ENCODE assay signal across 1 cellular context in the genomic region with DNA sequence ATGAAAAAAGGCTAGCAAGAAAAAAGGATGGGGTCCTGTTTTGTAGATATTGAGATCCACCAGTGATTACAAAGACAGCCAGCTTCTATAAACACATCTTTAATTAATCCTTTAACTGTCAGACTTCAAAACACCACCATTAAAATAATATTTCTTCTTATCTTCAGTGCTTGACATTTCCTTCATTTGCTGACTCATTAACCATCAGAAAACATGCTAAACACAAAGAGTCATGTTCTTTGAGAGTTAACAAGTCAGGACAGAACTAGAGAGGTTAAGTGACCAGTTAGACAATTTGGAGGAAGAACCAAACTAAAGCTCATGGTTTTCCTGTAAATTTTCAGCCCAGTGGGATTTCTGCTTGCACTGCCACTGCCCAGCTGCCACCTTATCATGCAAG.
TF ChIP-seq lines count a peak whose summit lies in the region.

No MANE protein-coding gene starts in this region.

TF ChIP-seq in K562, 482 proteins besides CTCF, POLR2A, EP300 and RAD21 (continued from another document):
- TF ChIP-seq PBX2 (CRISPR knock-in tag; IDR thresholded peaks at IDR 0.05; ENCODE audit: low read depth) (no peak), PBX2 (tag; conservative IDR thresholded peaks at IDR 0.05; ENCODE audit: low read depth) (peak; percentile 79), C11orf30 (IDR thresholded peaks at IDR 0.05; ENCODE audit: low read depth) (peak; percentile 42), SOX6 (IDR thresholded peaks at IDR 0.05) (no peak), HMBOX1 (IDR thresholded peaks at IDR 0.05) (peak; percentile 86), NFE2 (IDR thresholded peaks at IDR 0.05; ENCODE audit: low read depth) (peak; percentile 40; the same call in 1 of the 2 replicates), SIRT6 (IDR thresholded peaks at IDR 0.05; ENCODE audit: low read depth, low read length) (no peak), MAFG (tag; conservative IDR thresholded peaks at IDR 0.05) (peak; percentile 66), PURB (CRISPR knock-in tag; IDR thresholded peaks at IDR 0.05; ENCODE audit: low read depth) (no peak), TEAD2 (tag; IDR thresholded peaks at IDR 0.05) (no peak), CXXC5 (CRISPR knock-in tag; IDR thresholded peaks at IDR 0.05) (no peak), ZNF398 (CRISPR knock-in tag; IDR thresholded peaks at IDR 0.05) (no peak), ZFP36 (IDR thresholded peaks at IDR 0.05; ENCODE audit: low read depth, low read length, partially characterized antibody) (no peak), EGR1 (conservative IDR thresholded peaks at IDR 0.05) (no peak), NFIX (CRISPR knock-in tag; IDR thresholded peaks at IDR 0.05; ENCODE audit: low read depth) (no peak), NFRKB (IDR thresholded peaks at IDR 0.05; ENCODE audit: low read depth) (no peak)
- TF ChIP-seq, protein P1, sequence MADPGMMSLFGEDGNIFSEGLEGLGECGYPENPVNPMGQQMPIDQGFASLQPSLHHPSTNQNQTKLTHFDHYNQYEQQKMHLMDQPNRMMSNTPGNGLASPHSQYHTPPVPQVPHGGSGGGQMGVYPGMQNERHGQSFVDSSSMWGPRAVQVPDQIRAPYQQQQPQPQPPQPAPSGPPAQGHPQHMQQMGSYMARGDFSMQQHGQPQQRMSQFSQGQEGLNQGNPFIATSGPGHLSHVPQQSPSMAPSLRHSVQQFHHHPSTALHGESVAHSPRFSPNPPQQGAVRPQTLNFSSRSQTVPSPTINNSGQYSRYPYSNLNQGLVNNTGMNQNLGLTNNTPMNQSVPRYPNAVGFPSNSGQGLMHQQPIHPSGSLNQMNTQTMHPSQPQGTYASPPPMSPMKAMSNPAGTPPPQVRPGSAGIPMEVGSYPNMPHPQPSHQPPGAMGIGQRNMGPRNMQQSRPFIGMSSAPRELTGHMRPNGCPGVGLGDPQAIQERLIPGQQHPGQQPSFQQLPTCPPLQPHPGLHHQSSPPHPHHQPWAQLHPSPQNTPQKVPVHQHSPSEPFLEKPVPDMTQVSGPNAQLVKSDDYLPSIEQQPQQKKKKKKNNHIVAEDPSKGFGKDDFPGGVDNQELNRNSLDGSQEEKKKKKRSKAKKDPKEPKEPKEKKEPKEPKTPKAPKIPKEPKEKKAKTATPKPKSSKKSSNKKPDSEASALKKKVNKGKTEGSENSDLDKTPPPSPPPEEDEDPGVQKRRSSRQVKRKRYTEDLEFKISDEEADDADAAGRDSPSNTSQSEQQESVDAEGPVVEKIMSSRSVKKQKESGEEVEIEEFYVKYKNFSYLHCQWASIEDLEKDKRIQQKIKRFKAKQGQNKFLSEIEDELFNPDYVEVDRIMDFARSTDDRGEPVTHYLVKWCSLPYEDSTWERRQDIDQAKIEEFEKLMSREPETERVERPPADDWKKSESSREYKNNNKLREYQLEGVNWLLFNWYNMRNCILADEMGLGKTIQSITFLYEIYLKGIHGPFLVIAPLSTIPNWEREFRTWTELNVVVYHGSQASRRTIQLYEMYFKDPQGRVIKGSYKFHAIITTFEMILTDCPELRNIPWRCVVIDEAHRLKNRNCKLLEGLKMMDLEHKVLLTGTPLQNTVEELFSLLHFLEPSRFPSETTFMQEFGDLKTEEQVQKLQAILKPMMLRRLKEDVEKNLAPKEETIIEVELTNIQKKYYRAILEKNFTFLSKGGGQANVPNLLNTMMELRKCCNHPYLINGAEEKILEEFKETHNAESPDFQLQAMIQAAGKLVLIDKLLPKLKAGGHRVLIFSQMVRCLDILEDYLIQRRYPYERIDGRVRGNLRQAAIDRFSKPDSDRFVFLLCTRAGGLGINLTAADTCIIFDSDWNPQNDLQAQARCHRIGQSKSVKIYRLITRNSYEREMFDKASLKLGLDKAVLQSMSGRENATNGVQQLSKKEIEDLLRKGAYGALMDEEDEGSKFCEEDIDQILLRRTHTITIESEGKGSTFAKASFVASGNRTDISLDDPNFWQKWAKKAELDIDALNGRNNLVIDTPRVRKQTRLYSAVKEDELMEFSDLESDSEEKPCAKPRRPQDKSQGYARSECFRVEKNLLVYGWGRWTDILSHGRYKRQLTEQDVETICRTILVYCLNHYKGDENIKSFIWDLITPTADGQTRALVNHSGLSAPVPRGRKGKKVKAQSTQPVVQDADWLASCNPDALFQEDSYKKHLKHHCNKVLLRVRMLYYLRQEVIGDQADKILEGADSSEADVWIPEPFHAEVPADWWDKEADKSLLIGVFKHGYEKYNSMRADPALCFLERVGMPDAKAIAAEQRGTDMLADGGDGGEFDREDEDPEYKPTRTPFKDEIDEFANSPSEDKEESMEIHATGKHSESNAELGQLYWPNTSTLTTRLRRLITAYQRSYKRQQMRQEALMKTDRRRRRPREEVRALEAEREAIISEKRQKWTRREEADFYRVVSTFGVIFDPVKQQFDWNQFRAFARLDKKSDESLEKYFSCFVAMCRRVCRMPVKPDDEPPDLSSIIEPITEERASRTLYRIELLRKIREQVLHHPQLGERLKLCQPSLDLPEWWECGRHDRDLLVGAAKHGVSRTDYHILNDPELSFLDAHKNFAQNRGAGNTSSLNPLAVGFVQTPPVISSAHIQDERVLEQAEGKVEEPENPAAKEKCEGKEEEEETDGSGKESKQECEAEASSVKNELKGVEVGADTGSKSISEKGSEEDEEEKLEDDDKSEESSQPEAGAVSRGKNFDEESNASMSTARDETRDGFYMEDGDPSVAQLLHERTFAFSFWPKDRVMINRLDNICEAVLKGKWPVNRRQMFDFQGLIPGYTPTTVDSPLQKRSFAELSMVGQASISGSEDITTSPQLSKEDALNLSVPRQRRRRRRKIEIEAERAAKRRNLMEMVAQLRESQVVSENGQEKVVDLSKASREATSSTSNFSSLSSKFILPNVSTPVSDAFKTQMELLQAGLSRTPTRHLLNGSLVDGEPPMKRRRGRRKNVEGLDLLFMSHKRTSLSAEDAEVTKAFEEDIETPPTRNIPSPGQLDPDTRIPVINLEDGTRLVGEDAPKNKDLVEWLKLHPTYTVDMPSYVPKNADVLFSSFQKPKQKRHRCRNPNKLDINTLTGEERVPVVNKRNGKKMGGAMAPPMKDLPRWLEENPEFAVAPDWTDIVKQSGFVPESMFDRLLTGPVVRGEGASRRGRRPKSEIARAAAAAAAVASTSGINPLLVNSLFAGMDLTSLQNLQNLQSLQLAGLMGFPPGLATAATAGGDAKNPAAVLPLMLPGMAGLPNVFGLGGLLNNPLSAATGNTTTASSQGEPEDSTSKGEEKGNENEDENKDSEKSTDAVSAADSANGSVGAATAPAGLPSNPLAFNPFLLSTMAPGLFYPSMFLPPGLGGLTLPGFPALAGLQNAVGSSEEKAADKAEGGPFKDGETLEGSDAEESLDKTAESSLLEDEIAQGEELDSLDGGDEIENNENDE (IDR thresholded peaks at IDR 0.05; ENCODE audit: low read depth, low read length): no peak
- TF ChIP-seq, protein P2, sequence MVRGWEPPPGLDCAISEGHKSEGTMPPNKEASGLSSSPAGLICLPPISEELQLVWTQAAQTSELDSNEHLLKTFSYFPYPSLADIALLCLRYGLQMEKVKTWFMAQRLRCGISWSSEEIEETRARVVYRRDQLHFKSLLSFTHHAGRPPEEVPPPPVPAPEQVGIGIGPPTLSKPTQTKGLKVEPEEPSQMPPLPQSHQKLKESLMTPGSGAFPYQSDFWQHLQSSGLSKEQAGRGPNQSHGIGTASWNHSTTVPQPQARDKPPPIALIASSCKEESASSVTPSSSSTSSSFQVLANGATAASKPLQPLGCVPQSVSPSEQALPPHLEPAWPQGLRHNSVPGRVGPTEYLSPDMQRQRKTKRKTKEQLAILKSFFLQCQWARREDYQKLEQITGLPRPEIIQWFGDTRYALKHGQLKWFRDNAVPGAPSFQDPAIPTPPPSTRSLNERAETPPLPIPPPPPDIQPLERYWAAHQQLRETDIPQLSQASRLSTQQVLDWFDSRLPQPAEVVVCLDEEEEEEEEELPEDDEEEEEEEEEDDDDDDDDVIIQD (CRISPR knock-in tag; IDR thresholded peaks at IDR 0.05): no peak
- TF ChIP-seq, protein P3, sequence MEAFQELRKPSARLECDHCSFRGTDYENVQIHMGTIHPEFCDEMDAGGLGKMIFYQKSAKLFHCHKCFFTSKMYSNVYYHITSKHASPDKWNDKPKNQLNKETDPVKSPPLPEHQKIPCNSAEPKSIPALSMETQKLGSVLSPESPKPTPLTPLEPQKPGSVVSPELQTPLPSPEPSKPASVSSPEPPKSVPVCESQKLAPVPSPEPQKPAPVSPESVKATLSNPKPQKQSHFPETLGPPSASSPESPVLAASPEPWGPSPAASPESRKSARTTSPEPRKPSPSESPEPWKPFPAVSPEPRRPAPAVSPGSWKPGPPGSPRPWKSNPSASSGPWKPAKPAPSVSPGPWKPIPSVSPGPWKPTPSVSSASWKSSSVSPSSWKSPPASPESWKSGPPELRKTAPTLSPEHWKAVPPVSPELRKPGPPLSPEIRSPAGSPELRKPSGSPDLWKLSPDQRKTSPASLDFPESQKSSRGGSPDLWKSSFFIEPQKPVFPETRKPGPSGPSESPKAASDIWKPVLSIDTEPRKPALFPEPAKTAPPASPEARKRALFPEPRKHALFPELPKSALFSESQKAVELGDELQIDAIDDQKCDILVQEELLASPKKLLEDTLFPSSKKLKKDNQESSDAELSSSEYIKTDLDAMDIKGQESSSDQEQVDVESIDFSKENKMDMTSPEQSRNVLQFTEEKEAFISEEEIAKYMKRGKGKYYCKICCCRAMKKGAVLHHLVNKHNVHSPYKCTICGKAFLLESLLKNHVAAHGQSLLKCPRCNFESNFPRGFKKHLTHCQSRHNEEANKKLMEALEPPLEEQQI (IDR thresholded peaks at IDR 0.05): no peak
